Comparison of ENCODE assay signal across 29 cellular contexts in the genomic region with DNA sequence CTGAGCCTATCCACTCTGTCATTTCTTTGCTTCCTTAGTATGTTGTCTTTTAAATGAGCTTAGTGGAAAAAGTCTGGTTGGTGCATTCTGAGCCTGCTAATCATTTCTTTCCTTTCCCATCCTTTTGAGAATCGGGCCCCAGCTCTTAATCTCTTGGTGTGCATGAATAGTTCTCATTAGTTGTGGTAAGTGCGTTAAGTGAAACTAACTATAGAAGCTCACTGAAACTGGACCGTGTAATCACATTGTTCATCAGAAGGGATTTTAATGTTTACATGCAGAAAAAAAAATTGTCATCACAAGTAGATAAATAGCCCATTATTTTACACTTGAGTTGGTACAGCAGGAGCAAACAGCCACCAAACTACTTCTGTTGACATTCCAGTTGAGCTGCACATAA.
"Had no signal": no experiment of that assay in that cellular context is flagged by ENCODE, and none has a peak within 500 bp of the region (broad histone marks: within the 10 kb centered on the region; RNA-seq: fewer than 3 reads in every experiment).

No MANE protein-coding gene starts in this region.

- H3K4me3 Mint-ChIP-seq: activated CD4-positive, alpha-beta memory T cell treated with anti-CD3 and anti-CD28 coated beads for 36 hours; activated CD4-positive, alpha-beta T cell treated with anti-CD3 and anti-CD28 coated beads, Interleukin-2, amount 10 ng/mL, durations not matched to agents 24 days and 14 days; effector memory CD8-positive, alpha-beta T cell; memory B cell; natural killer cell treated with Interleukin-12 subunit alpha and Interleukin-12 subunit beta and Interleukin-15 and Interleukin-18, amount 100 ng/mL, for 72 hours; stimulated activated memory B cell treated with anti-CD40 and anti-IgM and Interleukin-4, amounts not matched to agents 10 μg/mL and 1 μg/mL and 100 μg/mL, for 72 hours; stimulated activated naive CD8-positive, alpha-beta T cell treated with anti-CD3 and anti-CD28 coated beads, Interleukin-15, amount 100 ng/mL, for 72 hours; T-helper 17 cell; type B pancreatic cell had no signal

- H3K27me3 ChIP-seq: uterus had no signal

- H3K9me3 Mint-ChIP-seq: activated CD4-positive, alpha-beta memory T cell treated with anti-CD3 and anti-CD28 coated beads for 36 hours; activated CD4-positive, alpha-beta T cell treated with anti-CD3 and anti-CD28 coated beads, Interleukin-2, amount 10 ng/mL, durations not matched to agents 24 days and 14 days had no signal

- H3K27ac ChIP-seq: uterus, WERI-Rb-1 had no signal

- DNase-seq: activated CD4-positive, alpha-beta memory T cell treated with anti-CD3 and anti-CD28 coated beads for 36 hours; activated CD4-positive, alpha-beta T cell treated with anti-CD3 and anti-CD28 coated beads, Interleukin-2, amount 10 ng/mL, durations not matched to agents 24 days and 14 days; activated CD4-positive, CD25-positive, alpha-beta regulatory T cell treated with anti-CD3 and anti-CD28 coated beads, Interleukin-2, amount 50 U/mL, for 72 hours; activated CD8-positive, alpha-beta memory T cell treated with anti-CD3 and anti-CD28 coated beads, Interleukin-2, amount 50 U/mL, for 4 hours; activated gamma-delta T cell treated with Interleukin-2 at 50 U/mL for 16 hours; activated naive CD4-positive, alpha-beta T cell treated with anti-CD3 and anti-CD28 coated beads, Interleukin-2, amount 50 U/mL, for 16 hours; activated T-cell treated with anti-CD3 and anti-CD28 coated beads, Interleukin-2, amount 50 U/mL, for 1 hour; amniotic stem cell; cortex of kidney; effector memory CD8-positive, alpha-beta T cell; erythroblast; foreskin fibroblast; head of caudate nucleus; hippocampal formation; kidney; small intestine; stimulated activated CD4-positive, alpha-beta T cell treated with anti-CD3 and anti-CD28 coated beads, Interleukin-4, amount 100 ng/mL, for 4 hours; stimulated activated CD8-positive, alpha-beta memory T cell treated with anti-CD3 and anti-CD28 coated beads, Interleukin-4, amount 100 ng/mL, for 48 hours; stimulated activated naive CD8-positive, alpha-beta T cell treated with anti-CD3 and anti-CD28 coated beads, Interleukin-15, amount 100 ng/mL, for 72 hours; substantia nigra; T-helper 17 cell; T1000; uterus; WERI-Rb-1 had no signal

- H3K4me1 Mint-ChIP-seq: activated CD4-positive, alpha-beta T cell treated with anti-CD3 and anti-CD28 coated beads, Interleukin-2, amount 10 ng/mL, durations not matched to agents 24 days and 14 days; memory B cell; stimulated activated memory B cell treated with anti-CD40 and anti-IgM and Interleukin-4, amounts not matched to agents 10 μg/mL and 1 μg/mL and 100 μg/mL, for 72 hours; stimulated activated naive CD8-positive, alpha-beta T cell treated with anti-CD3 and anti-CD28 coated beads, Interleukin-15, amount 100 ng/mL, for 72 hours; T-helper 17 cell had no signal

- H3K9me3 ChIP-seq: uterus had no signal

- H3K4me1 ChIP-seq: uterus had no signal

- ATAC-seq: effector memory CD8-positive, alpha-beta T cell; natural killer cell treated with Interleukin-12 subunit alpha and Interleukin-12 subunit beta and Interleukin-15 and Interleukin-18, amount 100 ng/mL, for 72 hours; sciatic nerve; stimulated activated memory B cell treated with anti-CD40 and anti-IgM and Interleukin-4, amounts not matched to agents 10 μg/mL and 1 μg/mL and 100 μg/mL, for 72 hours; stimulated activated naive CD8-positive, alpha-beta T cell treated with anti-CD3 and anti-CD28 coated beads, Interleukin-15, amount 100 ng/mL, for 72 hours; T-helper 17 cell had no signal

- H3K36me3 Mint-ChIP-seq: activated CD4-positive, alpha-beta memory T cell treated with anti-CD3 and anti-CD28 coated beads for 36 hours; memory B cell; natural killer cell treated with Interleukin-12 subunit alpha and Interleukin-12 subunit beta and Interleukin-15 and Interleukin-18, amount 100 ng/mL, for 72 hours; stimulated activated memory B cell treated with anti-CD40 and anti-IgM and Interleukin-4, amounts not matched to agents 10 μg/mL and 1 μg/mL and 100 μg/mL, for 72 hours; type B pancreatic cell had no signal

- H3K27me3 Mint-ChIP-seq: activated CD4-positive, alpha-beta memory T cell treated with anti-CD3 and anti-CD28 coated beads for 36 hours; activated CD4-positive, alpha-beta T cell treated with anti-CD3 and anti-CD28 coated beads, Interleukin-2, amount 10 ng/mL, durations not matched to agents 24 days and 14 days; effector memory CD8-positive, alpha-beta T cell; memory B cell; natural killer cell treated with Interleukin-12 subunit alpha and Interleukin-12 subunit beta and Interleukin-15 and Interleukin-18, amount 100 ng/mL, for 72 hours; stimulated activated memory B cell treated with anti-CD40 and anti-IgM and Interleukin-4, amounts not matched to agents 10 μg/mL and 1 μg/mL and 100 μg/mL, for 72 hours; stimulated activated naive CD8-positive, alpha-beta T cell treated with anti-CD3 and anti-CD28 coated beads, Interleukin-15, amount 100 ng/mL, for 72 hours; T-helper 17 cell; type B pancreatic cell had no signal

- H3K27ac Mint-ChIP-seq: activated CD4-positive, alpha-beta memory T cell treated with anti-CD3 and anti-CD28 coated beads for 36 hours; activated CD4-positive, alpha-beta T cell treated with anti-CD3 and anti-CD28 coated beads, Interleukin-2, amount 10 ng/mL, durations not matched to agents 24 days and 14 days; effector memory CD8-positive, alpha-beta T cell; memory B cell; natural killer cell treated with Interleukin-12 subunit alpha and Interleukin-12 subunit beta and Interleukin-15 and Interleukin-18, amount 100 ng/mL, for 72 hours; stimulated activated memory B cell treated with anti-CD40 and anti-IgM and Interleukin-4, amounts not matched to agents 10 μg/mL and 1 μg/mL and 100 μg/mL, for 72 hours; stimulated activated naive CD8-positive, alpha-beta T cell treated with anti-CD3 and anti-CD28 coated beads, Interleukin-15, amount 100 ng/mL, for 72 hours; T-helper 17 cell; type B pancreatic cell had no signal

- H3K36me3 ChIP-seq: uterus, WERI-Rb-1 had no signal

- H3K4me3 ChIP-seq: uterus had no signal
